33 cellular contexts compared by ENCODE assay signal in genomic region chr12:18294889-18295288, GRCh38. TPM values are rescaled to one million over a fixed set of nuclear protein-coding genes. Genes with fewer than 3 reads are reported as not detected.
"Had no signal": no experiment of that assay in that cellular context is flagged by ENCODE, and none has a peak within 500 bp of the region (broad histone marks: within the 10 kb centered on the region; RNA-seq: fewer than 3 reads in every experiment).

No MANE protein-coding gene starts in this region.

- DNase-seq: activated CD4-positive, alpha-beta T cell treated with anti-CD3 and anti-CD28 coated beads for 36 hours; activated CD4-positive, alpha-beta T cell treated with anti-CD3 and anti-CD28 coated beads, Interleukin-2, amount 10 ng/mL, durations not matched to agents 7 days and 5 days; activated CD4-positive, alpha-beta T cell treated with anti-CD3 and anti-CD28 coated beads, Interleukin-2, amount 50 U/mL, for 48 hours; activated CD8-positive, alpha-beta T cell treated with anti-CD3 and anti-CD28 coated beads, Interleukin-2, amount 10 ng/mL, durations not matched to agents 7 days and 5 days; activated effector memory CD4-positive, alpha-beta T cell treated with Interleukin-2 at 50 U/mL for 16 hours; activated naive CD4-positive, alpha-beta T cell; activated naive CD4-positive, alpha-beta T cell treated with anti-CD3 and anti-CD28 coated beads, Interleukin-2, amount 50 U/mL, for 16 hours; activated naive CD8-positive, alpha-beta T cell treated with anti-CD3 and anti-CD28 coated beads for 36 hours; activated T-cell treated with anti-CD3 and anti-CD28 coated beads, Interleukin-2, amount 50 U/mL, for 4 hours; amniotic stem cell; aorta; brain microvascular endothelial cell; Kasumi-1; KG1; MM.1S; MV-4-11; NCI-H1092; NCI-H1436 treated with DMSO at 0.1 percent for 48 hours; NCI-H1694 treated with DMSO at 0.1 percent for 48 hours; NCI-H2029; NCI-H2171; NCI-H510A; NCI-H526; NCI-H748 treated with DMSO at 0.1 percent for 48 hours; NK-92 treated with Interleukin-12 subunit alpha and Interleukin-12 subunit beta, amount 100 ng/mL, for 24 hours; SHP77; SJCRH30; T1000 had no signal

- H3K36me3 ChIP-seq: brain microvascular endothelial cell, cardiac muscle cell, SJCRH30 had no signal

- H3K4me3 ChIP-seq: cardiac muscle cell, SJCRH30, SK-N-MC had no signal

- H3K9me3 ChIP-seq: SJCRH30 had no signal

- H3K27ac ChIP-seq: brain microvascular endothelial cell, cardiac muscle cell, SJCRH30, SK-N-MC had no signal

- H3K4me1 ChIP-seq: SJCRH30 had no signal

- H3K27me3 ChIP-seq: brain microvascular endothelial cell, cardiac muscle cell, SJCRH30 had no signal

RNA-seq across cellular contexts. Expression of gene PIK3C2G, which starts 33.6 kb away (rescaled TPM):
- total RNA-seq: activated CD4-positive, alpha-beta T cell treated with anti-CD3 and anti-CD28 coated beads for 36 hours; activated CD4-positive, alpha-beta T cell treated with anti-CD3 and anti-CD28 coated beads, Interleukin-2, amount 10 ng/mL, durations not matched to agents 7 days and 5 days; activated CD8-positive, alpha-beta T cell treated with anti-CD3 and anti-CD28 coated beads, Interleukin-2, amount 10 ng/mL, durations not matched to agents 7 days and 5 days; activated naive CD8-positive, alpha-beta T cell treated with anti-CD3 and anti-CD28 coated beads for 36 hours; activated T-cell treated with anti-CD3 and anti-CD28 coated beads, Interleukin-2, amount 50 U/mL, for 4 hours; cardiac muscle cell; RPMI7951; T-helper 1 cell treated with Interleukin-12 subunit alpha and Interleukin-12 subunit beta and Interleukin-4 antibody, amounts not matched to agents 30 ng/mL and 1 ng/mL, for 36 hours; T-helper 2 cell treated with Interferon-gamma antibody and Interleukin-4, amounts not matched to agents 100 ng/mL and 5 ng/mL, for 36 hours had no signal
- polyA plus RNA-seq: cardiac muscle cell had no signal
